Comparison of ENCODE assay signal across 2 cellular contexts in genomic region chr17:77501101-77501566, GRCh38.
TF ChIP-seq lines count a peak whose summit lies in the region.

No MANE protein-coding gene starts in this region.

TF ChIP-seq in HCT116, 20 proteins besides CTCF, POLR2A, EP300 and RAD21 (continued from another document):
- TF ChIP-seq, protein P1, sequence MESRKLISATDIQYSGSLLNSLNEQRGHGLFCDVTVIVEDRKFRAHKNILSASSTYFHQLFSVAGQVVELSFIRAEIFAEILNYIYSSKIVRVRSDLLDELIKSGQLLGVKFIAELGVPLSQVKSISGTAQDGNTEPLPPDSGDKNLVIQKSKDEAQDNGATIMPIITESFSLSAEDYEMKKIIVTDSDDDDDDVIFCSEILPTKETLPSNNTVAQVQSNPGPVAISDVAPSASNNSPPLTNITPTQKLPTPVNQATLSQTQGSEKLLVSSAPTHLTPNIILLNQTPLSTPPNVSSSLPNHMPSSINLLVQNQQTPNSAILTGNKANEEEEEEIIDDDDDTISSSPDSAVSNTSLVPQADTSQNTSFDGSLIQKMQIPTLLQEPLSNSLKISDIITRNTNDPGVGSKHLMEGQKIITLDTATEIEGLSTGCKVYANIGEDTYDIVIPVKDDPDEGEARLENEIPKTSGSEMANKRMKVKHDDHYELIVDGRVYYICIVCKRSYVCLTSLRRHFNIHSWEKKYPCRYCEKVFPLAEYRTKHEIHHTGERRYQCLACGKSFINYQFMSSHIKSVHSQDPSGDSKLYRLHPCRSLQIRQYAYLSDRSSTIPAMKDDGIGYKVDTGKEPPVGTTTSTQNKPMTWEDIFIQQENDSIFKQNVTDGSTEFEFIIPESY (IDR thresholded peaks at IDR 0.05; ENCODE audit: extremely low read depth, insufficient replicate concordance, low read length) = no peak
- TF ChIP-seq POLR2AphosphoS5 (IDR thresholded peaks at IDR 0.05; ENCODE audit: low read depth, low read length) = no peak
- TF ChIP-seq ATF3 (IDR thresholded peaks at IDR 0.05) = no peak
- no peak for TF ChIP-seq MAX (IDR thresholded peaks at IDR 0.05)
- TF ChIP-seq ELF1 (IDR thresholded peaks at IDR 0.05; ENCODE audit: borderline replicate concordance, low read depth) = no peak
- TF ChIP-seq EZH2 (IDR thresholded peaks at IDR 0.05) = no peak
- no peak for TF ChIP-seq ZNF274 (IDR thresholded peaks at IDR 0.05; ENCODE audit: low read depth, low read length)
- no peak for TF ChIP-seq CBX3 (IDR thresholded peaks at IDR 0.05; ENCODE audit: low read depth)
- no peak for TF ChIP-seq ZFX (IDR thresholded peaks at IDR 0.05)
- no peak for TF ChIP-seq EZH2phosphoT487 (IDR thresholded peaks at IDR 0.05; ENCODE audit: borderline replicate concordance)
- TF ChIP-seq SRF (IDR thresholded peaks at IDR 0.05; ENCODE audit: low read depth) = no peak
- TF ChIP-seq JUND (IDR thresholded peaks at IDR 0.05) = no peak
- TF ChIP-seq TCF7L2 (IDR thresholded peaks at IDR 0.05; ENCODE audit: borderline replicate concordance, extremely low read depth, insufficient read depth, insufficient read length) = no peak
- TF ChIP-seq REST (IDR thresholded peaks at IDR 0.05; ENCODE audit: low read depth) = no peak
- no peak for TF ChIP-seq SIN3A (IDR thresholded peaks at IDR 0.05; ENCODE audit: low read depth)
- TF ChIP-seq SP1 (IDR thresholded peaks at IDR 0.05; ENCODE audit: low read depth) = no peak

TF ChIP-seq in HepG2, 621 proteins besides CTCF, POLR2A, EP300 and RAD21 (continued from another document):
- TF ChIP-seq STAG1 (CRISPR knock-in tag; IDR thresholded peaks at IDR 0.05) (peak; percentile 49), RBM22 (optimal IDR thresholded peaks at IDR 0.05; ENCODE audit: low read length) (peak; percentile 77), ZNF350 (CRISPR knock-in tag; IDR thresholded peaks at IDR 0.05; ENCODE audit: borderline replicate concordance, low read depth) (no peak), ZNF121 (CRISPR knock-in tag; IDR thresholded peaks at IDR 0.05) (peak; percentile 96), ZNF460 (CRISPR knock-in tag; IDR thresholded peaks at IDR 0.05; ENCODE audit: borderline replicate concordance) (peak; percentile 70), ONECUT2 (CRISPR knock-in tag; IDR thresholded peaks at IDR 0.05) (no peak), THAP11 (CRISPR knock-in tag; IDR thresholded peaks at IDR 0.05) (0 out of 2 replicates have a peak, but pooled peaks have one; percentile 11), ZMYM3 (CRISPR knock-in tag; IDR thresholded peaks at IDR 0.05) (peak; percentile 20; the same call in 1 of the 2 replicates)
- TF ChIP-seq, protein P1 (CRISPR knock-in tag; IDR thresholded peaks at IDR 0.05) = peak; percentile 66; the same call in 1 of the 2 replicates
- TF ChIP-seq, protein P2, sequence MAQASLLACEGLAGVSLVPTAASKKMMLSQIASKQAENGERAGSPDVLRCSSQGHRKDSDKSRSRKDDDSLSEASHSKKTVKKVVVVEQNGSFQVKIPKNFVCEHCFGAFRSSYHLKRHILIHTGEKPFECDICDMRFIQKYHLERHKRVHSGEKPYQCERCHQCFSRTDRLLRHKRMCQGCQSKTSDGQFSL (CRISPR knock-in tag; IDR thresholded peaks at IDR 0.05) = 0 out of 2 replicates have a peak, but pooled peaks have one; percentile 43
